14 cellular contexts compared by ENCODE assay signal in genomic region chr4:152684007-152684406, GRCh38. TPM values are rescaled to one million over a fixed set of nuclear protein-coding genes. Genes with fewer than 3 reads are reported as not detected.
DNase-seq lines count a peak whose midpoint lies in the region; ATAC-seq, FAIRE-seq and TF ChIP-seq lines count a peak whose summit lies in the region.
"Had no signal": no experiment of that assay in that cellular context is flagged by ENCODE, and none has a peak within 500 bp of the region (broad histone marks: within the 10 kb centered on the region; RNA-seq: fewer than 3 reads in every experiment).

No MANE protein-coding gene starts in this region.

- no peak for TF ChIP-seq CTCF in activated B cell treated with CpG ODN at 0.5 μM for 24 hours (IDR thresholded peaks at IDR 0.05)
- TF ChIP-seq CTCF in vagina (IDR thresholded peaks at IDR 0.05), result no peak

- no peaks in the 10 kb centered on the region for H3K9me3 ChIP-seq in vagina
- H3K9me3 ChIP-seq: ascending aorta, BE2C had no signal

- H3K36me3 ChIP-seq in vagina, result no peaks in the 10 kb centered on the region
- H3K36me3 ChIP-seq: ascending aorta, BE2C had no signal

- POLR2A ChIA-PET in activated B cell treated with CpG ODN at 0.5 μM for 24 hours (lab: Charles Lee), result interaction anchor here (0.9 to 1.8 kb wide), 8 partner anchors 9 to 45 kb away, joined by 3 to 17 read pairs (median 6); no protein-coding TSS in a partner anchor

- CTCF ChIA-PET in activated B cell treated with CpG ODN at 0.5 μM for 24 hours (lab: Charles Lee), result interaction anchor here (0.8 to 2.1 kb wide), 6 partner anchors 10 to 183 kb away, joined by 3 to 8 read pairs (median 3); no protein-coding TSS in a partner anchor

- no peak for TF ChIP-seq POLR2A in GM12891 (IDR thresholded peaks at IDR 0.05; ENCODE audit: low read depth, low read length)
- TF ChIP-seq POLR2A in vagina (IDR thresholded peaks at IDR 0.05), result no peak

- no peaks in the 10 kb centered on the region for H3K27me3 ChIP-seq in vagina
- H3K27me3 ChIP-seq: ascending aorta, BE2C had no signal

- H3K27me3 Mint-ChIP-seq in activated B cell treated with CpG ODN at 0.5 μM for 24 hours, result no peaks in the 10 kb centered on the region

- peaks cover 15% of the 10 kb centered on the region for H3K4me1 ChIP-seq in vagina
- H3K4me1 ChIP-seq: ascending aorta had no signal

- peak overlapping the region; percentile 68 for H3K27ac Mint-ChIP-seq in activated B cell treated with CpG ODN at 0.5 μM for 24 hours
- H3K27ac Mint-ChIP-seq: nephron had no signal

- FAIRE-seq in GM12891 (lab: Jason Lieb, UNC), result peak; percentile 94
- FAIRE-seq: frontal cortex had no signal

- peaks cover 47% of the 10 kb centered on the region for H3K4me1 Mint-ChIP-seq in activated B cell treated with CpG ODN at 0.5 μM for 24 hours

- H3K9me3 Mint-ChIP-seq in activated B cell treated with CpG ODN at 0.5 μM for 24 hours, result no peaks in the 10 kb centered on the region
- H3K9me3 Mint-ChIP-seq: nephron had no signal

- no peak for DNase-seq in GM12891 (ENCODE audit: insufficient read length, low spot score)
- no peak for DNase-seq in activated B cell treated with CpG ODN at 0.5 μM for 24 hours
- DNase-seq in HT-29 (ENCODE audit: low spot score), result no peak
- DNase-seq in vagina (ENCODE audit: extremely low spot score in 2 of 2), result no peak
- no peak for DNase-seq in NOMO-1 treated with dmso at 0.1 percent for 144 hours (lab: John Stamatoyannopoulos, UW; ENCODE audit: unreplicated experiment)
- no peak for DNase-seq in NCI-H1048 (lab: John Stamatoyannopoulos, UW)
- DNase-seq: BE2C, PC-9 had no signal

- intact Hi-C loops in activated B cell treated with CpG ODN at 0.5 μM for 24 hours (cut with micrococcal nuclease), result loop anchor here (1.0 to 10.0 kb wide), 2 partner anchors 13 to 451 kb away; no protein-coding TSS in a partner anchor
- intact Hi-C loops in vagina (cut with DNase I), result no loop called here

- ATAC-seq in GM19351 (IDR thresholded peaks at IDR 0.05; ENCODE audit: unreplicated experiment) (peak; percentile 66), HG02884 (IDR thresholded peaks at IDR 0.05; ENCODE audit: unreplicated experiment) (peak; percentile 68), activated B cell treated with CpG ODN at 0.5 μM for 24 hours (ENCODE audit: low read depth) (peak; percentile 58)

- H3K36me3 Mint-ChIP-seq in activated B cell treated with CpG ODN at 0.5 μM for 24 hours (ENCODE audit: low read depth), result peaks cover 5% of the 10 kb centered on the region

- no peak overlapping the region for H3K4me3 Mint-ChIP-seq in activated B cell treated with CpG ODN at 0.5 μM for 24 hours
- H3K4me3 Mint-ChIP-seq: nephron had no signal

- H3K27ac ChIP-seq in vagina, result no peak overlapping the region
- H3K27ac ChIP-seq: ascending aorta, PC-9, skin epidermis had no signal

- H3K4me3 ChIP-seq in vagina, result no peak overlapping the region
- H3K4me3 ChIP-seq: ascending aorta, PC-9, skin epidermis had no signal

TF ChIP-seq in GM12891, 5 proteins besides CTCF, POLR2A, EP300 and RAD21:
- peak; percentile 90 for TF ChIP-seq SPI1 (IDR thresholded peaks at IDR 0.05; ENCODE audit: low read depth, low read length)
- no peak for TF ChIP-seq POLR2AphosphoS5 (IDR thresholded peaks at IDR 0.05; ENCODE audit: low read depth, low read length)
- no peak for TF ChIP-seq TAF1 (IDR thresholded peaks at IDR 0.05; ENCODE audit: low read depth, low read length)
- TF ChIP-seq PAX5 (IDR thresholded peaks at IDR 0.05; ENCODE audit: insufficient read depth, low read length, severe bottlenecking), result no peak
TF ChIP-seq in GM12891: peak in this region for 1.

RNA-seq across cellular contexts. Expression of gene TMEM154, which starts 4.2 kb away (rescaled TPM):
- polyA plus RNA-seq in GM12891 (2012; ENCODE audit: low read depth, missing spikeins), result 9.3 TPM
- total RNA-seq in activated B cell treated with CpG ODN at 0.5 μM for 24 hours (47.5 and 59.9 TPM in 2 replicates), vagina (33.1 TPM)
- 0.05 and 0.56 TPM in 2 replicates for total RNA-seq in HT-29 (2014; rRNA removed; shearing (Covaris generic))

Comparison
In these comparisons a context has a peak if more than half of its experiments do, and no peak if none do; other contexts are left out.
1. RNA of gene TMEM154, which starts 4.2 kb away (total RNA-seq): 47.5 to 59.9 TPM in activated B cell treated with CpG ODN at 0.5 μM for 24 hours and 33.1 TPM in vagina (single experiment); 0.05 to 0.56 TPM in HT-29; every median in the first group is over 10 times any median in the second.
2. Peak in every context shown above with its lines, with median percentiles within 50 percentile points of each other: ATAC-seq.